8 cellular contexts compared by ENCODE assay signal in genomic region chr1:95233321-95233736, GRCh38. TPM values are rescaled to one million over a fixed set of nuclear protein-coding genes. Genes with fewer than 3 reads are reported as not detected.
DNase-seq lines count a peak whose midpoint lies in the region; FAIRE-seq and TF ChIP-seq lines count a peak whose summit lies in the region.

No MANE protein-coding gene starts in this region.

- H2AFZ ChIP-seq in endothelial cell of umbilical vein (ENCODE audit: low read depth, low read length): peak overlapping the region; percentile 99

- CTCF ChIA-PET in endothelial cell of umbilical vein (lab: Charles Lee): interaction anchor here (0.6 to 1.9 kb wide), 42 partner anchors 8 to 752 kb away, joined by 3 to 51 read pairs (median 5); partner anchors contain the start of genes ALG14 and TLCD4

- H3K4me1 ChIP-seq in endothelial cell of umbilical vein (ENCODE audit: control insufficient read depth, extremely low read depth, insufficient read depth, low read length): peaks cover 8% of the 10 kb centered on the region
- peaks cover 8% of the 10 kb centered on the region for H3K4me1 ChIP-seq in mucosa of stomach (ENCODE audit: control insufficient read depth, insufficient read depth, low read length)

- dilution Hi-C loops in endothelial cell of umbilical vein (cut with MboI; ENCODE audit: extremely low pct_ligation_motif_present, low sequenced_read_pairs): no loop called here

- POLR2A ChIA-PET in endothelial cell of umbilical vein (lab: Charles Lee): interaction anchor here (1.0 kb wide), 1 partner anchor 160 kb away, joined by 4 read pairs; the partner anchor contains the start of gene ALG14

- FAIRE-seq in endothelial cell of umbilical vein (lab: Jason Lieb, UNC): peak; percentile 8

- H3K27me3 ChIP-seq in endothelial cell of umbilical vein (ENCODE audit: control insufficient read depth in 2 of 2, insufficient read depth in 2 of 2, low read length in 2 of 2) (peaks cover 7 to 10% of the 10 kb centered on the region in 2 experiments), mucosa of stomach (ENCODE audit: control insufficient read depth, insufficient read depth, low read length) (no peaks in the 10 kb centered on the region)

- no peaks in the 10 kb centered on the region for H3K9me3 ChIP-seq in endothelial cell of umbilical vein (replicated peaks; ENCODE audit: control insufficient read depth, insufficient read depth, low read length)
- no peaks in the 10 kb centered on the region for H3K9me3 ChIP-seq in mucosa of stomach (ENCODE audit: control insufficient read depth, low read length)

- intact Hi-C loops in endothelial cell of umbilical vein (cut with micrococcal nuclease): loop anchor here (1.0 to 10.0 kb wide), 2 partner anchors 119 to 149 kb away; partner anchors contain the start of gene TLCD4

- peak overlapping the region; percentile 83 for H3K4me2 ChIP-seq in endothelial cell of umbilical vein (ENCODE audit: insufficient read depth, low read length)

- H4K20me1 ChIP-seq in endothelial cell of umbilical vein (replicated peaks; ENCODE audit: control insufficient read depth, extremely low read depth, insufficient read depth, low read length): no peaks in the 10 kb centered on the region

- no TSS peak for BruUV-seq in endothelial cell of umbilical vein (replicated peaks; lab: Mats Ljungman, UMichigan)

- no peak for TF ChIP-seq POLR2A in endothelial cell of umbilical vein (IDR thresholded peaks at IDR 0.05; ENCODE audit: low read depth, low read length)

- H3K27ac ChIP-seq in endothelial cell of umbilical vein (ENCODE audit: insufficient read depth, low read depth, low read length): peak overlapping the region; percentile 33

- H3K79me2 ChIP-seq in endothelial cell of umbilical vein (ENCODE audit: control insufficient read depth, insufficient read depth, low read length): peaks cover 8% of the 10 kb centered on the region

- peak; percentile 41 for DNase-seq in EL
- DNase-seq in RPMI7951 (ENCODE audit: low read depth): peak; percentile 27
- DNase-seq in endothelial cell of umbilical vein (ENCODE audit: low read depth, low spot score): peak; percentile 24
- DNase-seq in KG1 (lab: John Stamatoyannopoulos, UW): no peak
- DNase-seq in NCI-H748 treated with DMSO at 0.1 percent for 48 hours (lab: John Stamatoyannopoulos, UW): no peak
- no peak for DNase-seq in NCI-H1105 (lab: John Stamatoyannopoulos, UW)
- no peak for DNase-seq in iPS-NIHi11 (ENCODE audit: low spot score)

- H3K9me1 ChIP-seq in endothelial cell of umbilical vein (replicated peaks; ENCODE audit: control insufficient read depth, extremely low read depth, insufficient read depth, low read length): no peaks in the 10 kb centered on the region

- peak overlapping the region; percentile 48 for H3K9ac ChIP-seq in endothelial cell of umbilical vein (replicated peaks; ENCODE audit: extremely low read depth, insufficient read depth, low read length)
- peak overlapping the region; percentile 88 for H3K9ac ChIP-seq in mucosa of stomach (ENCODE audit: low read length)

- peak overlapping the region; percentile 55 to 99 (median 65) for H3K4me3 ChIP-seq in endothelial cell of umbilical vein (replicated peaks in 1 of 3; ENCODE audit: insufficient read depth in 1 of 3, low read depth in 1 of 3, low read length in 3 of 3)
- H3K4me3 ChIP-seq in mucosa of stomach (ENCODE audit: low read length): peak overlapping the region; percentile 61

- no peak for TF ChIP-seq CTCF in endothelial cell of umbilical vein (IDR thresholded peaks at IDR 0.05; ENCODE audit: extremely low read depth in 1 of 2, insufficient read depth in 1 of 2, low read depth in 1 of 2, low read length in 2 of 2)

- H3K36me3 ChIP-seq in endothelial cell of umbilical vein (ENCODE audit: control insufficient read depth in 2 of 2, extremely low read depth in 1 of 2, insufficient read depth in 2 of 2, low read length in 2 of 2) (peaks cover 0 to 2% of the 10 kb centered on the region in 2 experiments), mucosa of stomach (ENCODE audit: control insufficient read depth, insufficient read depth, low read length) (no peaks in the 10 kb centered on the region)

TF ChIP-seq in endothelial cell of umbilical vein, 7 proteins besides CTCF, POLR2A, EP300 and RAD21:
- TF ChIP-seq JUN (IDR thresholded peaks at IDR 0.05; ENCODE audit: borderline replicate concordance, insufficient read depth, insufficient read length, low read depth) (no peak), GATA2 (IDR thresholded peaks at IDR 0.05; ENCODE audit: insufficient read depth, insufficient read length, low read depth, low read length) (no peak), MYC (IDR thresholded peaks at IDR 0.05; ENCODE audit: low read depth, low read length) (no peak), POLR2AphosphoS5 (IDR thresholded peaks at IDR 0.05; ENCODE audit: insufficient read depth, low read depth, low read length) (no peak), MAX (IDR thresholded peaks at IDR 0.05; ENCODE audit: insufficient read depth, insufficient read length) (no peak), EZH2 (IDR thresholded peaks at IDR 0.05; ENCODE audit: borderline replicate concordance, low read depth, low read length, severe bottlenecking) (no peak), FOS (IDR thresholded peaks at IDR 0.05; ENCODE audit: borderline replicate concordance, insufficient read depth, low read length) (no peak)

RNA-seq across cellular contexts. Expression of gene RWDD3, which starts 0.7 kb away (rescaled TPM):
- total RNA-seq in RPMI7951 (2014; rRNA removed; shearing (Covaris generic)): 21.3 and 25.0 TPM in 2 replicates
- total RNA-seq in endothelial cell of umbilical vein: 12.1 and 14.4 TPM in 2 replicates
- polyA plus RNA-seq in endothelial cell of umbilical vein: 6.7 and 9.3 TPM in 2 replicates
- polyA plus RNA-seq in endothelial cell of umbilical vein (2011; cell fraction: cytosol; rRNA removed): 11.3 and 11.5 TPM in 2 replicates
- 19.5 and 21.0 TPM in 2 replicates for polyA plus RNA-seq in endothelial cell of umbilical vein (2011; cell fraction: nucleus; rRNA removed)
- 12.3 and 20.7 TPM in 2 replicates for polyA plus RNA-seq in endothelial cell of umbilical vein (2012)
- 7.3 and 8.8 TPM in 2 replicates for polyA minus RNA-seq in endothelial cell of umbilical vein
- 2.3 TPM for polyA minus RNA-seq in endothelial cell of umbilical vein (2011; cell fraction: cytosol; rRNA and poly(A)+ RNA removed)
- 6.4 and 7.7 TPM in 2 replicates for polyA minus RNA-seq in endothelial cell of umbilical vein (2011; cell fraction: nucleus; rRNA and poly(A)+ RNA removed)

Comparison
In these comparisons a context has a peak if more than half of its experiments do, and no peak if none do; other contexts are left out.
1. DNase-seq: peak in EL (single experiment), RPMI7951 (single experiment) and endothelial cell of umbilical vein (single experiment); none in KG1 (single experiment), NCI-H748 treated with DMSO at 0.1 percent for 48 hours (single experiment), NCI-H1105 (single experiment) and iPS-NIHi11 (single experiment).